ENCODE assay signal across 8 cellular contexts in genomic region chr15:85485956-85486567, GRCh38.
DNase-seq lines count a peak whose midpoint lies in the region; ATAC-seq, FAIRE-seq and TF ChIP-seq lines count a peak whose summit lies in the region.

No MANE protein-coding gene starts in this region.

- no peak overlapping the region for H3K4me3 ChIP-seq in OCI-LY7 (ENCODE audit: low read depth, low read length, poor library complexity, severe bottlenecking)

- H3K36me3 Mint-ChIP-seq in progenitor cell of endocrine pancreas (ENCODE audit: insufficient read depth): peaks cover 4% of the 10 kb centered on the region

- FAIRE-seq in D721Med (lab: Jason Lieb, UNC): peak; percentile 63

- H3K79me2 ChIP-seq in OCI-LY7 (ENCODE audit: insufficient read depth, low read depth, low read length): peaks cover 85% of the 10 kb centered on the region

- no peaks in the 10 kb centered on the region for H3K9me3 Mint-ChIP-seq in progenitor cell of endocrine pancreas (ENCODE audit: low read depth)

- H3K27me3 Mint-ChIP-seq in progenitor cell of endocrine pancreas: no peaks in the 10 kb centered on the region

- intact Hi-C loops in OCI-LY7 (cut with micrococcal nuclease; ENCODE audit: unreplicated experiment): loop anchor here (5.0 kb wide), 2 partner anchors 56 to 96 kb away; no protein-coding TSS in a partner anchor

- peaks cover 46% of the 10 kb centered on the region for H3K4me1 Mint-ChIP-seq in progenitor cell of endocrine pancreas (ENCODE audit: low read depth)

- H4K20me1 ChIP-seq in OCI-LY7 (ENCODE audit: insufficient read depth, low read length): peaks cover 23% of the 10 kb centered on the region; the same call in 1 of the 2 replicates

- H3K4me1 ChIP-seq in OCI-LY7 (ENCODE audit: insufficient read depth, low read length, poor library complexity, severe bottlenecking): peaks cover 76% of the 10 kb centered on the region

- H3K9me2 ChIP-seq in OCI-LY7 (ENCODE audit: insufficient read depth, low read length): no peaks in the 10 kb centered on the region

- CTCF ChIA-PET in OCI-LY7 (lab: Charles Lee; ENCODE audit: unreplicated experiment): interaction anchor here (1.7 kb wide), 1 partner anchor 11 kb away, joined by 3 read pairs; no protein-coding TSS in a partner anchor

- H3K27ac Mint-ChIP-seq in progenitor cell of endocrine pancreas: no peak overlapping the region

- DNase-seq in D721Med (ENCODE audit: insufficient read length, low spot score) (peak; percentile 41), HuH-7 (ENCODE audit: low spot score) (peak; percentile 48), OCI-LY7 (ENCODE audit: low spot score) (peak; percentile 81), germinal center (ENCODE audit: low spot score) (peak; percentile 69), progenitor cell of endocrine pancreas (ENCODE audit: low spot score, unreplicated experiment) (peak; percentile 37), UCSD-AML1 (lab: John Stamatoyannopoulos, UW; ENCODE audit: unreplicated experiment) (no peak)
- DNase-seq in activated gamma-delta T cell treated with anti-CD3 and anti-CD28 coated beads, Interleukin-2, amount 50 U/mL, for 16 hours (ENCODE audit: low read depth): peak; percentile 58

- TF ChIP-seq CTCF in D721Med (IDR thresholded peaks at IDR 0.05; ENCODE audit: insufficient read depth, missing control alignments) (peak; percentile 82), OCI-LY7 (conservative IDR thresholded peaks at IDR 0.05; ENCODE audit: low read length) (peak; percentile 91), progenitor cell of endocrine pancreas (IDR thresholded peaks at IDR 0.05; ENCODE audit: unreplicated experiment) (peak; percentile 69)

- H3K4me3 Mint-ChIP-seq in progenitor cell of endocrine pancreas (ENCODE audit: low read depth): no peak overlapping the region

- no TSS peak for BruUV-seq in OCI-LY7 (replicated peaks; lab: Mats Ljungman, UMichigan)

- H3K4me2 ChIP-seq in OCI-LY7 (ENCODE audit: low read length): peak overlapping the region; percentile 12; the same call in 1 of the 2 replicates

- peaks cover 37% of the 10 kb centered on the region for H3K36me3 ChIP-seq in OCI-LY7 (ENCODE audit: insufficient read depth, low read length)

- no peaks in the 10 kb centered on the region for H3K9me3 ChIP-seq in OCI-LY7 (ENCODE audit: low read length)

- peak; percentile 53 for ATAC-seq in GM19467 (IDR thresholded peaks at IDR 0.05; ENCODE audit: unreplicated experiment)

- POLR2A ChIA-PET in OCI-LY7 (lab: Charles Lee): no interaction called here

- no peak overlapping the region for H2AFZ ChIP-seq in OCI-LY7 (ENCODE audit: low read length)

- H3K27ac ChIP-seq in OCI-LY7 (ENCODE audit: low read depth, low read length, poor library complexity, severe bottlenecking): no peak overlapping the region
